Comparison of ENCODE assay signal across 23 cellular contexts in the genomic region with DNA sequence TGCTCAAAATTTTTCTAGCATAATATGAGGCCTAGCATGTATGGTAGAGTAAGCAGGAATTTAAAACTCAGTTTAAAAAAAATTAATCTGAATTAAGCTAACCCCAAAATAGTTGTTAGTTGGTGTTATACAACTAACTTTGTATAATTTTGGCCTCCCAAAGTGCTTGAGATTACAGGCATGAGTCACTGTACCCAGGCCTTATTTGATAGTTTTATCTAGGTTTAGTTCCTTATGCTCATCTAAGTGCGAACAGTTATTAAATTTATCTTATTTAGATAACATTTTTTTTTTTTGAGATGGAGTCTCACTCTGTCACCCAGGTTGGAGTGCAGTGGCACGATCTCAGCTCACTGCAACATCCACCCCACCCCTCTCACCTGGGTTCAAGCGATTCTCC. TPM values are rescaled to one million over a fixed set of nuclear protein-coding genes. Genes with fewer than 3 reads are reported as not detected.
"Had no signal": no experiment of that assay in that cellular context is flagged by ENCODE, and none has a peak within 500 bp of the region (broad histone marks: within the 10 kb centered on the region; RNA-seq: fewer than 3 reads in every experiment).

No MANE protein-coding gene starts in this region.

- DNase-seq: activated CD4-positive, alpha-beta memory T cell treated with anti-CD3 and anti-CD28 coated beads, Interleukin-2, amount 10 ng/mL, durations not matched to agents 7 days and 5 days; activated CD4-positive, alpha-beta T cell treated with anti-CD3 and anti-CD28 coated beads for 36 hours; activated T-cell treated with anti-CD3 and anti-CD28 coated beads, Interleukin-2, amount 50 U/mL, for 24 hours; amniotic stem cell; body of pancreas; central memory CD4-positive, alpha-beta T cell; colonic mucosa; foreskin fibroblast; glutamatergic neuron; hypothalamus; kidney glomerular epithelial cell; nephron progenitor cell; occipital lobe; right cardiac atrium; stimulated activated CD4-positive, alpha-beta T cell treated with anti-CD3 and anti-CD28 coated beads, Interleukin-4, amount 100 ng/mL, for 24 hours; stimulated activated naive CD4-positive, alpha-beta T cell; T-cell; T1000 had no signal

- H3K4me1 ChIP-seq: colonic mucosa had no signal

- H3K4me3 ChIP-seq: body of pancreas, colonic mucosa, esophagus muscularis mucosa, skin epidermis, tibial nerve had no signal

- H3K27ac ChIP-seq: colonic mucosa, esophagus muscularis mucosa had no signal

- H3K27me3 ChIP-seq: body of pancreas, colonic mucosa, esophagus muscularis mucosa, tibial nerve had no signal

- H3K36me3 ChIP-seq: colonic mucosa, esophagus muscularis mucosa had no signal

- ATAC-seq: activated CD4-positive, alpha-beta T cell treated with anti-CD3 and anti-CD28 coated beads for 36 hours; right cardiac atrium; T-cell had no signal

- H3K9me3 ChIP-seq: body of pancreas, colonic mucosa, esophagus muscularis mucosa, tibial nerve had no signal

RNA-seq across cellular contexts. Expression of a gene that starts 7.7 kb away (rescaled TPM):
- total RNA-seq: activated CD4-positive, alpha-beta memory T cell treated with anti-CD3 and anti-CD28 coated beads, Interleukin-2, amount 10 ng/mL, durations not matched to agents 7 days and 5 days; activated CD4-positive, alpha-beta T cell treated with anti-CD3 and anti-CD28 coated beads for 36 hours had no signal

RNA-seq across cellular contexts. Expression of a gene that starts 11.0 kb away (rescaled TPM):
- total RNA-seq: body of pancreas, mesenteric fat pad, occipital lobe, progenitor cell of endocrine pancreas had no signal
